ENCODE assay signal across 13 cellular contexts in genomic region chr4:91577864-91578263, GRCh38.
DNase-seq lines count a peak whose midpoint lies in the region; ATAC-seq and TF ChIP-seq lines count a peak whose summit lies in the region.
"Had no signal": no experiment of that assay in that cellular context is flagged by ENCODE, and none has a peak within 500 bp of the region (broad histone marks: within the 10 kb centered on the region; RNA-seq: fewer than 3 reads in every experiment).

No MANE protein-coding gene starts in this region.

- BruUV-seq in A673 (replicated peaks; lab: Mats Ljungman, UMichigan), result no TSS peak

- peak; percentile 51 for DNase-seq in NCI-H526 treated with DMSO at 0.1 percent for 48 hours (lab: John Stamatoyannopoulos, UW)
- DNase-seq in testis, result no peak
- DNase-seq in thyroid gland, result no peak
- no peak for DNase-seq in A673 (ENCODE audit: low spot score)
- DNase-seq: CD8-positive, alpha-beta T cell; COR-L47; DMS153; DMS79 treated with DMSO at 0.1 percent for 48 hours; EL had no signal

- no peak for ATAC-seq in HG03175 (IDR thresholded peaks at IDR 0.05; ENCODE audit: unreplicated experiment)
- ATAC-seq: CD8-positive, alpha-beta T cell; K562 had no signal

- H3K4me3 ChIP-seq in HUES48 (ENCODE audit: low read depth, low read length) (peak overlapping the region; percentile 15; the same call in 1 of the 2 replicates), iPS-20b (ENCODE audit: low read length) (peak overlapping the region; percentile 28; the same call in 1 of the 2 replicates), testis (no peak overlapping the region), thyroid gland (replicated peaks in 1 of 3) (no peak overlapping the region), A673 (ENCODE audit: low read depth, low read length, poor library complexity, severe bottlenecking) (no peak overlapping the region)
- H3K4me3 ChIP-seq: K562 had no signal

- H3K9me3 ChIP-seq in HUES48 (ENCODE audit: control insufficient read depth, insufficient read depth, low read length), result no peaks in the 10 kb centered on the region; the same call in 1 of the 2 replicates
- H3K9me3 ChIP-seq in iPS-20b (ENCODE audit: insufficient read depth, low read depth, low read length), result no peaks in the 10 kb centered on the region
- no peaks in the 10 kb centered on the region for H3K9me3 ChIP-seq in testis
- H3K9me3 ChIP-seq in thyroid gland, result no peaks in the 10 kb centered on the region
- no peaks in the 10 kb centered on the region for H3K9me3 ChIP-seq in A673 (ENCODE audit: low read depth, low read length, poor library complexity, severe bottlenecking)

- H3K27ac ChIP-seq in HUES48 (ENCODE audit: low read depth, low read length) (peak overlapping the region; percentile 53), iPS-20b (ENCODE audit: low read length) (peak overlapping the region; percentile 34), testis (no peak overlapping the region), thyroid gland (no peak overlapping the region), A673 (ENCODE audit: low read depth, low read length, poor library complexity, severe bottlenecking) (no peak overlapping the region)

- peaks cover 21% of the 10 kb centered on the region for H3K4me1 ChIP-seq in HUES48 (ENCODE audit: control insufficient read depth, insufficient read depth, low read length)
- peaks cover 22% of the 10 kb centered on the region; the same call in 1 of the 2 replicates for H3K4me1 ChIP-seq in iPS-20b (ENCODE audit: insufficient read depth, low read length)
- no peaks in the 10 kb centered on the region for H3K4me1 ChIP-seq in testis
- H3K4me1 ChIP-seq in thyroid gland, result no peaks in the 10 kb centered on the region
- no peaks in the 10 kb centered on the region for H3K4me1 ChIP-seq in A673 (ENCODE audit: insufficient read depth, low read length, poor library complexity, severe bottlenecking)

- CTCF ChIA-PET in A673 (lab: Charles Lee), result no interaction called here

- no peaks in the 10 kb centered on the region for H3K27me3 ChIP-seq in HUES48 (ENCODE audit: control insufficient read depth, insufficient read depth, low read length)
- no peaks in the 10 kb centered on the region for H3K27me3 ChIP-seq in iPS-20b (ENCODE audit: insufficient read depth, low read length)
- no peaks in the 10 kb centered on the region for H3K27me3 ChIP-seq in testis
- H3K27me3 ChIP-seq in thyroid gland, result no peaks in the 10 kb centered on the region
- H3K27me3 ChIP-seq in A673 (replicated peaks; ENCODE audit: insufficient read depth, low read depth, low read length, poor library complexity), result no peaks in the 10 kb centered on the region

- no peak for TF ChIP-seq CTCF in testis (IDR thresholded peaks at IDR 0.05)
- TF ChIP-seq CTCF in thyroid gland (IDR thresholded peaks at IDR 0.05), result no peak
- no peak for TF ChIP-seq CTCF in A673 (conservative IDR thresholded peaks at IDR 0.05; ENCODE audit: low read depth, low read length)

- intact Hi-C loops in testis (cut with DNase I; ENCODE audit: low total_unique reads), result no loop called here
- intact Hi-C loops in thyroid gland (cut with DNase I), result no loop called here
- intact Hi-C loops in A673 (cut with micrococcal nuclease; ENCODE audit: unreplicated experiment), result no loop called here

- POLR2A ChIA-PET in A673 (lab: Charles Lee; ENCODE audit: low non-redundant PET), result no interaction called here

- H3K9ac ChIP-seq in HUES48 (ENCODE audit: low read depth, low read length) (no peak overlapping the region), iPS-20b (ENCODE audit: low read depth, low read length) (no peak overlapping the region)

- TF ChIP-seq POLR2A in testis (IDR thresholded peaks at IDR 0.05), result no peak
- no peak for TF ChIP-seq POLR2A in thyroid gland (IDR thresholded peaks at IDR 0.05)

- H3K36me3 ChIP-seq in HUES48 (ENCODE audit: control insufficient read depth, insufficient read depth, low read length), result no peaks in the 10 kb centered on the region
- H3K36me3 ChIP-seq in iPS-20b (ENCODE audit: insufficient read depth, low read depth, low read length), result no peaks in the 10 kb centered on the region
- H3K36me3 ChIP-seq in testis (ENCODE audit: low read depth, missing control alignments), result no peaks in the 10 kb centered on the region
- no peaks in the 10 kb centered on the region for H3K36me3 ChIP-seq in thyroid gland
- H3K36me3 ChIP-seq in A673 (ENCODE audit: insufficient read depth, low read length, poor library complexity, severe bottlenecking), result no peaks in the 10 kb centered on the region

Comparison
In these comparisons a context has a peak if more than half of its experiments do, and no peak if none do; other contexts are left out.
1. H3K27ac ChIP-seq: peak in HUES48 (single experiment) and iPS-20b (single experiment); none in testis (0 of 2), thyroid gland (0 of 3) and A673 (single experiment).
2. H3K4me3 ChIP-seq: peak in HUES48 (single experiment) and iPS-20b (single experiment); none in testis (0 of 2), thyroid gland (0 of 3) and A673 (single experiment).